Comparison of ENCODE assay signal across 28 cellular contexts in genomic region chr20:43352996-43353395, GRCh38.
"Had no signal": no experiment of that assay in that cellular context is flagged by ENCODE, and none has a peak within 500 bp of the region (broad histone marks: within the 10 kb centered on the region; RNA-seq: fewer than 3 reads in every experiment).

No MANE protein-coding gene starts in this region.

- FAIRE-seq: colon, endometrium, endothelial cell of umbilical vein, frontal cortex had no signal

- H3K36me3 ChIP-seq: colonic mucosa, esophagus muscularis mucosa, esophagus squamous epithelium, gastrocnemius medialis, gastroesophageal sphincter, heart left ventricle, heart right ventricle had no signal

- H3K9me3 ChIP-seq: colonic mucosa, esophagus muscularis mucosa, esophagus squamous epithelium, gastrocnemius medialis, heart left ventricle had no signal

- DNase-seq: colonic mucosa; cortex of kidney; dermis blood vessel endothelial cell; dorsolateral prefrontal cortex; effector CD4-positive, alpha-beta T cell; effector CD8-positive, alpha-beta T cell; effector memory CD4-positive, alpha-beta T cell; effector memory CD8-positive, alpha-beta T cell; endodermal cell; erythroblast; esophagus squamous epithelium; foreskin fibroblast; foreskin keratinocyte; foreskin melanocyte; gastrocnemius medialis; glutamatergic neuron; head of caudate nucleus; heart left ventricle; heart right ventricle had no signal

- ATAC-seq: effector memory CD8-positive, alpha-beta T cell; esophagus mucosa; foreskin keratinocyte; gastrocnemius medialis; gastroesophageal sphincter; heart left ventricle; heart right ventricle had no signal

- H3K27me3 ChIP-seq: colonic mucosa, foreskin keratinocyte, gastrocnemius medialis had no signal

- H3K4me1 ChIP-seq: colonic mucosa, esophagus muscularis mucosa, esophagus squamous epithelium, foreskin keratinocyte, gastrocnemius medialis, gastroesophageal sphincter, heart left ventricle, heart right ventricle had no signal

- H3K4me3 ChIP-seq: colonic mucosa, coronary artery, dorsolateral prefrontal cortex, esophagus muscularis mucosa, esophagus squamous epithelium, gastrocnemius medialis, gastroesophageal sphincter, heart left ventricle, heart right ventricle had no signal

- H3K27ac ChIP-seq: colonic mucosa, coronary artery, dorsolateral prefrontal cortex, epithelial cell of prostate, esophagus muscularis mucosa, esophagus squamous epithelium, foreskin keratinocyte, gastrocnemius medialis, gastroesophageal sphincter, heart left ventricle, heart right ventricle had no signal
